Comparison of ENCODE assay signal across 1 cellular context in genomic region chr10:86978457-86978856, GRCh38.
TF ChIP-seq lines count a peak whose summit lies in the region.

No MANE protein-coding gene starts in this region.

TF ChIP-seq in K562, 482 proteins besides CTCF, POLR2A, EP300 and RAD21:
- 0 out of 2 replicates have a peak, but pooled peaks have one; percentile 30 for TF ChIP-seq ZEB2 (IDR thresholded peaks at IDR 0.05)
TF ChIP-seq in K562: peak in this region for 1; not testable (repeated sequence) for 481.
